ENCODE assay signal across 1 cellular context in genomic region chr22:41285820-41286638, GRCh38.
TF ChIP-seq lines count a peak whose summit lies in the region.

TSS of gene RANGAP1 (minus strand) at chr22:41286187. CDS start at chr22:41281044, 5,143 bp downstream.

TF ChIP-seq in K562, 482 proteins besides CTCF, POLR2A, EP300 and RAD21 (continued from another document and continues in another):
- TF ChIP-seq ZNF277 (CRISPR knock-in tag; IDR thresholded peaks at IDR 0.05; ENCODE audit: borderline replicate concordance) (no peak), HNRNPH1 (optimal IDR thresholded peaks at IDR 0.05; ENCODE audit: low read depth, low read length) (no peak), ZNF778 (CRISPR knock-in tag; IDR thresholded peaks at IDR 0.05) (no peak), E4F1 (CRISPR knock-in tag; IDR thresholded peaks at IDR 0.05; ENCODE audit: borderline replicate concordance) (no peak), NFIC (IDR thresholded peaks at IDR 0.05) (no peak), NCOA6 (IDR thresholded peaks at IDR 0.05) (no peak), CBX2 (IDR thresholded peaks at IDR 0.05; ENCODE audit: insufficient read depth, low read length, poor library complexity, severe bottlenecking) (no peak), LARP7 (IDR thresholded peaks at IDR 0.05) (no peak), POLR2AphosphoS2 (IDR thresholded peaks at IDR 0.05; ENCODE audit: low read length) (no peak), LEF1 (IDR thresholded peaks at IDR 0.05) (no peak), NR1H2 (CRISPR knock-in tag; IDR thresholded peaks at IDR 0.05) (no peak), ZNF445 (CRISPR knock-in tag; IDR thresholded peaks at IDR 0.05; ENCODE audit: low read depth) (no peak), MEF2D (tag; conservative IDR thresholded peaks at IDR 0.05; ENCODE audit: low read depth) (no peak), XRCC3 (IDR thresholded peaks at IDR 0.05) (no peak), RHOXF2B (CRISPR knock-in tag; conservative IDR thresholded peaks at IDR 0.05) (no peak), THAP7 (CRISPR knock-in tag; IDR thresholded peaks at IDR 0.05) (no peak), PREB (CRISPR knock-in tag; IDR thresholded peaks at IDR 0.05) (no peak), ZFP30 (CRISPR knock-in tag; IDR thresholded peaks at IDR 0.05; ENCODE audit: borderline replicate concordance) (no peak), XRCC5 (IDR thresholded peaks at IDR 0.05; ENCODE audit: low read depth, low read length) (no peak; the same call in 1 of the 2 replicates), DMBX1 (CRISPR knock-in tag; IDR thresholded peaks at IDR 0.05; ENCODE audit: borderline replicate concordance) (0 out of 2 replicates have a peak, but pooled peaks have one; percentile 24), ZNF586 (CRISPR knock-in tag; conservative IDR thresholded peaks at IDR 0.05) (no peak), MXI1 (IDR thresholded peaks at IDR 0.05; ENCODE audit: low read depth, low read length) (0 out of 2 replicates have a peak, but pooled peaks have one; percentile 7), ELK3 (CRISPR knock-in tag; IDR thresholded peaks at IDR 0.05) (no peak), TARDBP (IDR thresholded peaks at IDR 0.05) (no peak), ZBTB43 (CRISPR knock-in tag; IDR thresholded peaks at IDR 0.05) (no peak), RBM25 (IDR thresholded peaks at IDR 0.05; ENCODE audit: low read depth, low read length, severe bottlenecking) (no peak), FOXJ3 (CRISPR knock-in tag; IDR thresholded peaks at IDR 0.05) (no peak), ZNF695 (CRISPR knock-in tag; IDR thresholded peaks at IDR 0.05) (no peak), STAT5A (IDR thresholded peaks at IDR 0.05; ENCODE audit: borderline replicate concordance, low read length) (no peak), GATA2 (CRISPR knock-in tag; IDR thresholded peaks at IDR 0.05) (no peak), TFAM (CRISPR knock-in tag; conservative IDR thresholded peaks at IDR 0.05) (no peak), PBX2 (CRISPR knock-in tag; IDR thresholded peaks at IDR 0.05; ENCODE audit: low read depth) (no peak), PBX2 (tag; conservative IDR thresholded peaks at IDR 0.05; ENCODE audit: low read depth) (no peak), ZNF644 (tag; IDR thresholded peaks at IDR 0.05; ENCODE audit: low read depth) (peak; percentile 78; the same call in 1 of the 2 replicates), ZNF780A (CRISPR knock-in tag; IDR thresholded peaks at IDR 0.05) (no peak), BRF1 (IDR thresholded peaks at IDR 0.05; ENCODE audit: borderline replicate concordance, extremely low read depth, insufficient read length) (no peak), IFI16 (CRISPR knock-in tag; IDR thresholded peaks at IDR 0.05) (no peak), FOXJ2 (tag; IDR thresholded peaks at IDR 0.05) (peak; percentile 75), MAZ (CRISPR knock-in tag; conservative IDR thresholded peaks at IDR 0.05 in 1 of 2, IDR thresholded peaks at IDR 0.05 in 1 of 2) (peak; percentile 95 to 98), HDAC6 (IDR thresholded peaks at IDR 0.05; ENCODE audit: low read depth, low read length) (no peak), ZNF785 (CRISPR knock-in tag; IDR thresholded peaks at IDR 0.05) (no peak), RCOR1 (IDR thresholded peaks at IDR 0.05; ENCODE audit: borderline replicate concordance in 1 of 2, low read depth in 2 of 2, low read length in 2 of 2) (no peak), HNRNPL (IDR thresholded peaks at IDR 0.05; ENCODE audit: low read depth, low read length) (0 out of 2 replicates have a peak, but pooled peaks have one; percentile 22), ZBTB11 (CRISPR knock-in tag; IDR thresholded peaks at IDR 0.05) (no peak), ZC3H11A (IDR thresholded peaks at IDR 0.05; ENCODE audit: low read depth, low read length) (no peak), CREB3L1 (IDR thresholded peaks at IDR 0.05; ENCODE audit: borderline replicate concordance, low read depth) (peak; percentile 91), MAFF (IDR thresholded peaks at IDR 0.05; ENCODE audit: low read length) (no peak), XRCC4 (IDR thresholded peaks at IDR 0.05; ENCODE audit: extremely low read depth, insufficient read depth, insufficient read length) (no peak), SUPT5H (IDR thresholded peaks at IDR 0.05) (peak; percentile 69), HDGF (IDR thresholded peaks at IDR 0.05) (no peak)
